In genomic region chr2:96863575-96864342, GRCh38 we compare ENCODE assay signal across 1 cellular context.
TF ChIP-seq lines count a peak whose summit lies in the region.

No MANE protein-coding gene starts in this region.

TF ChIP-seq in K562, 482 proteins besides CTCF, POLR2A, EP300 and RAD21:
- peak; percentile 45; the same call in 1 of the 2 replicates for TF ChIP-seq POLR2G (IDR thresholded peaks at IDR 0.05; ENCODE audit: low read depth, low read length)
- TF ChIP-seq, protein P1, sequence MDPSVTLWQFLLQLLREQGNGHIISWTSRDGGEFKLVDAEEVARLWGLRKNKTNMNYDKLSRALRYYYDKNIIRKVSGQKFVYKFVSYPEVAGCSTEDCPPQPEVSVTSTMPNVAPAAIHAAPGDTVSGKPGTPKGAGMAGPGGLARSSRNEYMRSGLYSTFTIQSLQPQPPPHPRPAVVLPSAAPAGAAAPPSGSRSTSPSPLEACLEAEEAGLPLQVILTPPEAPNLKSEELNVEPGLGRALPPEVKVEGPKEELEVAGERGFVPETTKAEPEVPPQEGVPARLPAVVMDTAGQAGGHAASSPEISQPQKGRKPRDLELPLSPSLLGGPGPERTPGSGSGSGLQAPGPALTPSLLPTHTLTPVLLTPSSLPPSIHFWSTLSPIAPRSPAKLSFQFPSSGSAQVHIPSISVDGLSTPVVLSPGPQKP (CRISPR knock-in tag; IDR thresholded peaks at IDR 0.05): no peak
